27 cellular contexts compared by ENCODE assay signal in genomic region chr14:52275372-52275771, GRCh38. TPM values are rescaled to one million over a fixed set of nuclear protein-coding genes. Genes with fewer than 3 reads are reported as not detected.
"Had no signal": no experiment of that assay in that cellular context is flagged by ENCODE, and none has a peak within 500 bp of the region (broad histone marks: within the 10 kb centered on the region; RNA-seq: fewer than 3 reads in every experiment).

No MANE protein-coding gene starts in this region.

- H3K4me1 Mint-ChIP-seq: activated B cell treated with CpG ODN at 0.5 μM for 24 hours had no signal

- H3K4me3 ChIP-seq: colonic mucosa, gastrocnemius medialis, hepatocyte, ovary, right lobe of liver, tibial nerve had no signal

- H3K36me3 ChIP-seq: colonic mucosa, gastrocnemius medialis, ovary, right lobe of liver, tibial nerve had no signal

- H3K4me3 Mint-ChIP-seq: activated B cell treated with CpG ODN at 0.5 μM for 24 hours; activated naive CD4-positive, alpha-beta T cell treated with anti-CD3 and anti-CD28 coated beads, Interleukin-2, amount 10 ng/mL, durations not matched to agents 7 days and 5 days; T-helper 2 cell treated with Interferon-gamma antibody and Interleukin-4, amounts not matched to agents 5 μg/mL and 100 μg/mL, for 36 hours had no signal

- H3K9me3 Mint-ChIP-seq: activated B cell treated with CpG ODN at 0.5 μM for 24 hours; activated naive CD4-positive, alpha-beta T cell treated with anti-CD3 and anti-CD28 coated beads, Interleukin-2, amount 10 ng/mL, durations not matched to agents 7 days and 5 days had no signal

- H3K27me3 ChIP-seq: colonic mucosa, gastrocnemius medialis, ovary, right lobe of liver, tibial nerve had no signal

- H3K4me1 ChIP-seq: colonic mucosa, gastrocnemius medialis, right lobe of liver had no signal

- H3K27ac ChIP-seq: colonic mucosa, gastrocnemius medialis, hepatocyte, ovary, right lobe of liver, tibial nerve had no signal

- H3K9me3 ChIP-seq: colonic mucosa, gastrocnemius medialis, ovary, right lobe of liver, tibial nerve had no signal

- H3K27ac Mint-ChIP-seq: activated B cell treated with CpG ODN at 0.5 μM for 24 hours; activated naive CD4-positive, alpha-beta T cell treated with anti-CD3 and anti-CD28 coated beads, Interleukin-2, amount 10 ng/mL, durations not matched to agents 7 days and 5 days; progenitor cell of endocrine pancreas; T-helper 2 cell treated with Interferon-gamma antibody and Interleukin-4, amounts not matched to agents 5 μg/mL and 100 μg/mL, for 36 hours had no signal

- DNase-seq: activated B cell treated with CpG ODN at 0.5 μM for 24 hours; activated effector memory CD4-positive, alpha-beta T cell treated with Interleukin-2 at 50 U/mL for 16 hours; activated naive CD4-positive, alpha-beta T cell treated with anti-CD3 and anti-CD28 coated beads, Interleukin-2, amount 10 ng/mL, durations not matched to agents 7 days and 5 days; activated T-cell treated with anti-CD3 and anti-CD28 coated beads for 4 hours; anterior cingulate cortex; cerebellar nuclear complex; colonic mucosa; effector memory CD4-positive, alpha-beta T cell; erythroblast; gastrocnemius medialis; left cardiac atrium; left ventricle myocardium superior; ovary; right lobe of liver; stimulated activated CD4-positive, alpha-beta T cell treated with anti-CD3 and anti-CD28 coated beads, Interleukin-2, amount 100 ng/mL, for 48 hours; T-helper 1 cell had no signal

- ATAC-seq: gastrocnemius medialis, left cardiac atrium, left ventricle myocardium superior, right lobe of liver had no signal

RNA-seq across cellular contexts. Expression of gene PTGDR, which starts 7.9 kb away (rescaled TPM):
- total RNA-seq: activated B cell treated with CpG ODN at 0.5 μM for 24 hours, bronchial epithelial cell, dermis microvascular lymphatic vessel endothelial cell, lung microvascular endothelial cell, progenitor cell of endocrine pancreas, renal cortical epithelial cell had no signal
- polyA plus RNA-seq: keratinocyte had no signal

RNA-seq across cellular contexts. Expression of gene PTGER2, which starts 38.7 kb away (rescaled TPM):
- total RNA-seq: dermis microvascular lymphatic vessel endothelial cell, lung microvascular endothelial cell, temporal lobe had no signal
- polyA plus RNA-seq: neural cell had no signal
